ENCODE assay signal across 7 cellular contexts in genomic region chr2:160407393-160408204, GRCh38.
DNase-seq lines count a peak whose midpoint lies in the region; ATAC-seq and TF ChIP-seq lines count a peak whose summit lies in the region.

No MANE protein-coding gene starts in this region.

- peaks cover 3% of the 10 kb centered on the region for H3K27me3 Mint-ChIP-seq in HFFc6 (ENCODE audit: insufficient read depth)
- H3K27me3 Mint-ChIP-seq in activated CD4-positive, alpha-beta memory T cell treated with anti-CD3 and anti-CD28 coated beads for 36 hours: no peaks in the 10 kb centered on the region

- H3K18ac ChIP-seq in mesendoderm (ENCODE audit: low read length): peak overlapping the region; percentile 99

- H3K9ac ChIP-seq in mesendoderm (ENCODE audit: low read length): peak overlapping the region; percentile 77

- peak overlapping the region; percentile 86 for H2BK120ac ChIP-seq in mesendoderm (ENCODE audit: low read depth, low read length)

- no peak overlapping the region for H4K5ac ChIP-seq in mesendoderm (ENCODE audit: low read length)

- CTCF ChIA-PET in activated CD4-positive, alpha-beta memory T cell treated with anti-CD3 and anti-CD28 coated beads for 36 hours (lab: Charles Lee): interaction anchor here (1.0 to 2.2 kb wide), 6 partner anchors 10 to 137 kb away, joined by 3 to 15 read pairs (median 4); no protein-coding TSS in a partner anchor

- H3K27ac Mint-ChIP-seq in HFFc6: peak overlapping the region; percentile 97
- peak overlapping the region; percentile 94 for H3K27ac Mint-ChIP-seq in activated CD4-positive, alpha-beta memory T cell treated with anti-CD3 and anti-CD28 coated beads for 36 hours

- H3K36me3 ChIP-seq in mesendoderm (ENCODE audit: control insufficient read depth, insufficient read depth, low read length): no peaks in the 10 kb centered on the region

- no peaks in the 10 kb centered on the region for H3K9me3 Mint-ChIP-seq in HFFc6
- no peaks in the 10 kb centered on the region for H3K9me3 Mint-ChIP-seq in activated CD4-positive, alpha-beta memory T cell treated with anti-CD3 and anti-CD28 coated beads for 36 hours

- H3K27ac ChIP-seq in mesendoderm (ENCODE audit: low read depth, low read length): peak overlapping the region; percentile 69

- H3K56ac ChIP-seq in mesendoderm (ENCODE audit: low read length): peak overlapping the region; percentile 81

- WGBS in mesendoderm (ENCODE audit: extremely low coverage, insufficient coverage, low lambda C conversion rate): no CpG with 5 or more reads among the region's 121 CpGs

- H3K36me3 Mint-ChIP-seq in HFFc6 (ENCODE audit: low read depth): peaks cover 34% of the 10 kb centered on the region
- no peaks in the 10 kb centered on the region for H3K36me3 Mint-ChIP-seq in activated CD4-positive, alpha-beta memory T cell treated with anti-CD3 and anti-CD28 coated beads for 36 hours

- peak; percentile 36 for DNase-seq in HFFc6
- DNase-seq in NCI-H1105 (lab: John Stamatoyannopoulos, UW): peak; percentile 40
- DNase-seq in activated CD4-positive, alpha-beta memory T cell treated with anti-CD3 and anti-CD28 coated beads for 36 hours: peak; percentile 63
- DNase-seq in effector CD8-positive, alpha-beta T cell (lab: John Stamatoyannopoulos, UW): peak; percentile 33
- DNase-seq in mesendoderm: peak; percentile 81
- peak; percentile 20 to 35 for DNase-seq in stimulated activated CD8-positive, alpha-beta memory T cell treated with anti-CD3 and anti-CD28 coated beads, Interleukin-7, amount 100 ng/mL, for 48 hours (ENCODE audit: extremely low read depth in 1 of 2, low read depth in 1 of 2)

- H2BK15ac ChIP-seq in mesendoderm (replicated peaks; ENCODE audit: low read depth): no peak overlapping the region

- H3K4me3 ChIP-seq in mesendoderm (ENCODE audit: low read length): peak overlapping the region; percentile 71

- peaks cover 7% of the 10 kb centered on the region for H3K79me1 ChIP-seq in mesendoderm (ENCODE audit: low read length)

- H2AK5ac ChIP-seq in mesendoderm (ENCODE audit: low read length): no peak overlapping the region

- no peak overlapping the region for H2BK5ac ChIP-seq in mesendoderm (ENCODE audit: low read length)

- peaks cover 2% of the 10 kb centered on the region for H3K27me3 ChIP-seq in mesendoderm (ENCODE audit: insufficient read depth, low read length, poor library complexity)

- H3K4ac ChIP-seq in mesendoderm (ENCODE audit: low read depth, low read length): peak overlapping the region; percentile 82

- peaks cover 40% of the 10 kb centered on the region for H3K79me2 ChIP-seq in mesendoderm (ENCODE audit: control insufficient read depth, insufficient read depth, low read length)

- peak overlapping the region; percentile 41 for H3K4me2 ChIP-seq in mesendoderm (ENCODE audit: low read length)

- H3K23ac ChIP-seq in mesendoderm (ENCODE audit: low read length): no peak overlapping the region

- peak; percentile 62 for ATAC-seq in GM18502 (IDR thresholded peaks at IDR 0.05; ENCODE audit: poor library complexity, unreplicated experiment)

- no peak overlapping the region for H4K8ac ChIP-seq in mesendoderm (ENCODE audit: low read depth, low read length)

- POLR2A ChIA-PET in activated CD4-positive, alpha-beta memory T cell treated with anti-CD3 and anti-CD28 coated beads for 36 hours (lab: Charles Lee): interaction anchor here (1.1 to 2.2 kb wide), 6 partner anchors 10 to 700 kb away, joined by 3 to 11 read pairs (median 6); no protein-coding TSS in a partner anchor

- no peak; the same call in 1 of the 2 replicates for TF ChIP-seq CTCF in HFFc6 (IDR thresholded peaks at IDR 0.05)

- H3K4me1 ChIP-seq in mesendoderm (ENCODE audit: control insufficient read depth, low read depth, low read length): peaks cover 8% of the 10 kb centered on the region

- H3K4me3 Mint-ChIP-seq in HFFc6: peak overlapping the region; percentile 99
- H3K4me3 Mint-ChIP-seq in activated CD4-positive, alpha-beta memory T cell treated with anti-CD3 and anti-CD28 coated beads for 36 hours: peak overlapping the region; percentile 82

- intact Hi-C loops in activated CD4-positive, alpha-beta memory T cell treated with anti-CD3 and anti-CD28 coated beads for 36 hours (cut with micrococcal nuclease): loop anchor here (2.0 to 10.0 kb wide), 8 partner anchors 85 to 753 kb away; partner anchors contain the start of genes LY75, RBMS1 and TANK

- peaks cover 81% of the 10 kb centered on the region for H3K4me1 Mint-ChIP-seq in HFFc6 (ENCODE audit: low read depth)
- H3K4me1 Mint-ChIP-seq in activated CD4-positive, alpha-beta memory T cell treated with anti-CD3 and anti-CD28 coated beads for 36 hours (ENCODE audit: low read depth): peaks cover 80% of the 10 kb centered on the region

Comparison
In these comparisons a context has a peak if more than half of its experiments do, and no peak if none do; other contexts are left out.
1. Peak in every context shown above with its lines: DNase-seq, ATAC-seq, H3K4me3 ChIP-seq and H3K27ac ChIP-seq.
2. DNase-seq: peak in every context shown above with its lines; median percentile 81 in mesendoderm; 63 in activated CD4-positive, alpha-beta memory T cell treated with anti-CD3 and anti-CD28 coated beads for 36 hours; 40 in NCI-H1105; 36 in HFFc6; 33 in effector CD8-positive, alpha-beta T cell; 28 in stimulated activated CD8-positive, alpha-beta memory T cell treated with anti-CD3 and anti-CD28 coated beads, Interleukin-7, amount 100 ng/mL, for 48 hours.